ENCODE assay signal across 8 cellular contexts in the genomic region with DNA sequence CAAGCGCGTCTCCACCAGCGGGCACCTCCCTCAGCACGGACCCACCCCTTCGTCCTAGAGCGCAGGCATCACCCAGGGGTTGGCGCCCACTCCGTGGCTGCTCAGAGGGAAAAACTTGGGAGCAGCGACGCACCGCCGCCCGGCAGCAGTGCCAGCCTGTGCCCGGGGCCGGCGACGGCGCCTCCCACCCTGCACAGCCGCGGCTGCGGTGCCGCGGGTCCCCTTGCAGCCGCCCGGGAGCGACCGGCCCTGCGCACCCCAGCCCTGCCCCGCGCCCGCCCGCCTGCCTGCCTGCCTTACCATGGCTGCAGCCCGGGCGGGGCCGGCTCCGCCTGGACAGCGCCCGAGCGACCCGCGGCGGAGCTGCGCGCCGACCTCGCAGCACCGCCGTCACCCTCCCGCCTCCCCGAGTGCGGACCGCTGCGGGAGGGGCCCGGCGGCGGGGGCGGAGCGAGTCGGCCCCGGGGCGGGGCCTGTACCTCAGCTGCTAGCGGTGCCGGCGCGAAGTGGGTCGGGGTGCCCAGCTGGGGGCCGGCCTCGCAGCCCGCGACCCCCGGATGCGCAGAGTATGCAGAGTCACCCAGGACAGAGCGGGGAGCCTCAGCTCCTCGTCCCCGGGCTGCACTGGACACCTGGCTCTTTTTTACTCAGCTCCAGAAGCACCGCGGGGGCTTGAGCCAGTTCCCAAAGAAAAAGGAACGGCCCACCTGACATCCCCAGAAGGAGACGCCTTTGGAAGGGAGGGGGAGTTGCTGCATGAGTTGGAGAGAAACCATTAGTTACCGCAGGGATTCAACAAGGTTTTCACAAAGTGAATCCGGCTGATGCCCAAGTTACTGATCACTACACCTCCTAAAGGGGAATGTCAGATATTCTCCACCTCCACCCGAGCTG. TPM values are rescaled to one million over a fixed set of nuclear protein-coding genes. Genes with fewer than 3 reads are reported as not detected.
DNase-seq lines count a peak whose midpoint lies in the region; ATAC-seq and TF ChIP-seq lines count a peak whose summit lies in the region.

No MANE protein-coding gene starts in this region.

- 1 to 11% (median 2%) methylated on average over 7 to 82 of the region's 82 CpGs for WGBS in adrenal gland, 4 donors

- peak overlapping the region; percentile 65 for H3K4me2 ChIP-seq in parathyroid adenoma (ENCODE audit: low read length)

- no peaks in the 10 kb centered on the region for H3K27me3 ChIP-seq in adrenal gland
- no peaks in the 10 kb centered on the region for H3K27me3 ChIP-seq in parathyroid adenoma (ENCODE audit: control insufficient read depth, insufficient read depth, low read length)

- H3K79me2 ChIP-seq in parathyroid adenoma = no peaks in the 10 kb centered on the region

- H3K9ac ChIP-seq in SK-N-MC (ENCODE audit: insufficient read length) = no peak overlapping the region
- H3K9ac ChIP-seq in parathyroid adenoma = no peak overlapping the region

- H2AFZ ChIP-seq in parathyroid adenoma = peak overlapping the region; percentile 87

- peak; percentile 63 for DNase-seq in EH (ENCODE audit: low read depth)
- DNase-seq in SK-N-MC (ENCODE audit: low read depth, low spot score) = no peak
- peak; percentile 39 to 79 (median 72) for DNase-seq in adrenal gland
- DNase-seq in left cardiac atrium = peak; percentile 67
- no peak for DNase-seq in SHP77 treated with DMSO at 0.1 percent for 48 hours (lab: John Stamatoyannopoulos, UW)
- no peak for DNase-seq in SW 1271 (lab: John Stamatoyannopoulos, UW)

- TF ChIP-seq CTCF in adrenal gland (IDR thresholded peaks at IDR 0.05) (no peak), parathyroid adenoma (IDR thresholded peaks at IDR 0.05) (no peak)

- H3K9me3 ChIP-seq in SK-N-MC (ENCODE audit: low read depth, low read length) (no peaks in the 10 kb centered on the region), adrenal gland (replicated peaks in 1 of 3) (no peaks in the 10 kb centered on the region), parathyroid adenoma (ENCODE audit: control insufficient read depth, low read length) (no peaks in the 10 kb centered on the region)

- ATAC-seq in HG03066 (IDR thresholded peaks at IDR 0.05; ENCODE audit: low read depth, unreplicated experiment) (peak; percentile 60), left cardiac atrium (peak; percentile 90)

- no peaks in the 10 kb centered on the region for H3K36me3 ChIP-seq in SK-N-MC (ENCODE audit: insufficient read depth, low read length)
- H3K36me3 ChIP-seq in adrenal gland (replicated peaks in 1 of 2) = no peaks in the 10 kb centered on the region
- H3K36me3 ChIP-seq in parathyroid adenoma (ENCODE audit: control insufficient read depth, insufficient read depth, low read length) = no peaks in the 10 kb centered on the region

- H3K27ac ChIP-seq in SK-N-MC (no peak overlapping the region), adrenal gland (peak overlapping the region in 4 of 5 donors; percentile 41 to 95 (median 80)), parathyroid adenoma (peak overlapping the region; percentile 49)

- H3K4me1 ChIP-seq in adrenal gland (replicated peaks in 1 of 2) (peaks cover 61 to 77% of the 10 kb centered on the region in 2 donors), parathyroid adenoma (peaks cover 14% of the 10 kb centered on the region)

- TF ChIP-seq POLR2A in adrenal gland (IDR thresholded peaks at IDR 0.05) = peak; percentile 68 to 80

- intact Hi-C loops in adrenal gland (cut with DNase I) (loop anchor here (10.0 kb wide), 2 partner anchors 53 to 163 kb away; a partner anchor contains a TSS), left cardiac atrium (cut with DNase I) (loop anchor here in 1 of 2 donors (5.0 kb wide), 1 partner anchor 55 kb away; no protein-coding TSS in a partner anchor)

- H3K4me3 ChIP-seq in SK-N-MC (peak overlapping the region; percentile 75), adrenal gland (peak overlapping the region in 2 of 4 donors; percentile 40 to 75), parathyroid adenoma (ENCODE audit: low read depth, low read length) (peak overlapping the region; percentile 42)

RNA-seq across cellular contexts. Expression of a gene that starts 17.5 kb away (rescaled TPM):
- total RNA-seq in adrenal gland (10 to 100 TPM; 36.4 to 72.0 (median 43.7) TPM), left cardiac atrium (10 to 100 TPM; 11.6 to 17.4 TPM)
- 10 to 100 TPM; 11.4 to 43.1 (median 17.0) TPM for polyA plus RNA-seq in adrenal gland

RNA-seq across cellular contexts. Expression of a gene that starts 43.7 kb away (rescaled TPM):
- not detected for total RNA-seq in adrenal gland
- under 1 TPM; 0.03 to 0.08 (median 0.04) TPM for polyA plus RNA-seq in adrenal gland
- under 1 TPM; 0.06 to 0.10 TPM for total RNA-seq in left cardiac atrium

Comparison
In these comparisons a context has a peak if more than half of its experiments do, and no peak if none do; other contexts are left out.
1. DNase-seq: peak in EH (single experiment), adrenal gland (7 of 7) and left cardiac atrium (single experiment); none in SK-N-MC (single experiment), SHP77 treated with DMSO at 0.1 percent for 48 hours (single experiment) and SW 1271 (0 of 2).